ENCODE assay signal across 13 cellular contexts in genomic region chr6:14283600-14284235, GRCh38.
DNase-seq lines count a peak whose midpoint lies in the region; ATAC-seq and TF ChIP-seq lines count a peak whose summit lies in the region.
"Had no signal": no experiment of that assay in that cellular context is flagged by ENCODE, and none has a peak within 500 bp of the region (broad histone marks: within the 10 kb centered on the region; RNA-seq: fewer than 3 reads in every experiment).

No MANE protein-coding gene starts in this region.

- no peak overlapping the region for H3K27ac Mint-ChIP-seq in osteocyte (ENCODE audit: unreplicated experiment)
- H3K27ac Mint-ChIP-seq in activated T-helper 17 cell treated with anti-CD3 and anti-CD28 coated beads, Interleukin-2, amount 50 U/mL, for 72 hours = no peak overlapping the region
- H3K27ac Mint-ChIP-seq: activated CD4-positive, alpha-beta T cell treated with anti-CD3 and anti-CD28 coated beads for 36 hours had no signal

- peaks cover 5% of the 10 kb centered on the region for H3K27me3 Mint-ChIP-seq in osteocyte (ENCODE audit: unreplicated experiment)
- no peaks in the 10 kb centered on the region for H3K27me3 Mint-ChIP-seq in activated T-helper 17 cell treated with anti-CD3 and anti-CD28 coated beads, Interleukin-2, amount 50 U/mL, for 72 hours
- H3K27me3 Mint-ChIP-seq: activated CD4-positive, alpha-beta T cell treated with anti-CD3 and anti-CD28 coated beads for 36 hours had no signal

- peak; percentile 56 for TF ChIP-seq CTCF in NB4 (IDR thresholded peaks at IDR 0.05; ENCODE audit: low read depth, low read length)
- peak; percentile 69 for TF ChIP-seq CTCF in epithelial cell of proximal tubule (conservative IDR thresholded peaks at IDR 0.05; ENCODE audit: low read depth, low read length)
- peak; percentile 41 for TF ChIP-seq CTCF in osteocyte (IDR thresholded peaks at IDR 0.05)

- ATAC-seq in GM21723 (IDR thresholded peaks at IDR 0.05; ENCODE audit: unreplicated experiment) = no peak
- ATAC-seq in activated CD4-positive, CD25-positive, alpha-beta regulatory T cell treated with anti-CD3 and anti-CD28 coated beads, Interleukin-2, amount 50 U/mL, for 24 hours = no peak
- no peak for ATAC-seq in activated T-helper 17 cell treated with anti-CD3 and anti-CD28 coated beads, Interleukin-2, amount 50 U/mL, for 72 hours (replicated peaks)
- ATAC-seq: activated CD4-positive, alpha-beta T cell treated with anti-CD3 and anti-CD28 coated beads for 36 hours had no signal

- no peak for TF ChIP-seq POLR2A in NB4 (IDR thresholded peaks at IDR 0.05; ENCODE audit: extremely low read depth, insufficient read length)

- H3K4me1 Mint-ChIP-seq in osteocyte (ENCODE audit: unreplicated experiment) = peaks cover 33% of the 10 kb centered on the region
- H3K4me1 Mint-ChIP-seq in activated T-helper 17 cell treated with anti-CD3 and anti-CD28 coated beads, Interleukin-2, amount 50 U/mL, for 72 hours = no peaks in the 10 kb centered on the region
- H3K4me1 Mint-ChIP-seq: activated CD4-positive, alpha-beta T cell treated with anti-CD3 and anti-CD28 coated beads for 36 hours had no signal

- H3K36me3 Mint-ChIP-seq in osteocyte (ENCODE audit: unreplicated experiment) = peaks cover 2% of the 10 kb centered on the region
- no peaks in the 10 kb centered on the region for H3K36me3 Mint-ChIP-seq in activated T-helper 17 cell treated with anti-CD3 and anti-CD28 coated beads, Interleukin-2, amount 50 U/mL, for 72 hours (ENCODE audit: low read depth)

- DNase-seq in NCI-H2171 treated with DMSO at 0.1 percent for 48 hours (lab: John Stamatoyannopoulos, UW) (peak; percentile 9), NCI-H2171 (lab: John Stamatoyannopoulos, UW) (no peak), NB4 (ENCODE audit: low read depth) (peak; percentile 76), epithelial cell of proximal tubule (ENCODE audit: low read depth) (peak; percentile 39), osteocyte (ENCODE audit: extremely low spot score, unreplicated experiment) (no peak)
- DNase-seq: activated CD4-positive, alpha-beta T cell treated with anti-CD3 and anti-CD28 coated beads for 36 hours; central memory CD4-positive, alpha-beta T cell; NCI-H2081; stimulated activated CD4-positive, alpha-beta T cell treated with anti-CD3 and anti-CD28 coated beads, Interleukin-4, amount 100 ng/mL, for 24 hours had no signal

- H3K4me3 ChIP-seq in NB4 (ENCODE audit: low read depth, low read length) (no peak overlapping the region), epithelial cell of proximal tubule (ENCODE audit: low read depth, low read length) (no peak overlapping the region)
- H3K4me3 ChIP-seq: SJSA1 had no signal

- H3K4me3 Mint-ChIP-seq in osteocyte (ENCODE audit: unreplicated experiment) = no peak overlapping the region
- H3K4me3 Mint-ChIP-seq in activated T-helper 17 cell treated with anti-CD3 and anti-CD28 coated beads, Interleukin-2, amount 50 U/mL, for 72 hours = no peak overlapping the region
- H3K4me3 Mint-ChIP-seq: activated CD4-positive, alpha-beta T cell treated with anti-CD3 and anti-CD28 coated beads for 36 hours had no signal

- peaks cover 4% of the 10 kb centered on the region for H3K9me3 Mint-ChIP-seq in osteocyte (ENCODE audit: unreplicated experiment)
- H3K9me3 Mint-ChIP-seq in activated T-helper 17 cell treated with anti-CD3 and anti-CD28 coated beads, Interleukin-2, amount 50 U/mL, for 72 hours = peaks cover 3% of the 10 kb centered on the region

Comparison
In these comparisons a context has a peak if more than half of its experiments do, and no peak if none do; other contexts are left out.
1. DNase-seq: peak in NCI-H2171 treated with DMSO at 0.1 percent for 48 hours (single experiment), NB4 (single experiment) and epithelial cell of proximal tubule (single experiment); none in NCI-H2171 (single experiment) and osteocyte (single experiment).
2. Peak in every context shown above with its lines, with median percentiles within 50 percentile points of each other: CTCF ChIP-seq.